27 cellular contexts compared by ENCODE assay signal in genomic region chr6:39777218-39777617, GRCh38. TPM values are rescaled to one million over a fixed set of nuclear protein-coding genes. Genes with fewer than 3 reads are reported as not detected.
DNase-seq lines count a peak whose midpoint lies in the region; ATAC-seq and TF ChIP-seq lines count a peak whose summit lies in the region.
"Had no signal": no experiment of that assay in that cellular context is flagged by ENCODE, and none has a peak within 500 bp of the region (broad histone marks: within the 10 kb centered on the region; RNA-seq: fewer than 3 reads in every experiment).

No MANE protein-coding gene starts in this region.

- H3K9me3 ChIP-seq in heart right ventricle: no peaks in the 10 kb centered on the region
- H3K9me3 ChIP-seq: BLaER1, left lung, mucosa of descending colon had no signal

- CTCF ChIA-PET in activated naive CD4-positive, alpha-beta T cell treated with anti-CD3 and anti-CD28 coated beads, Interleukin-2, amount 10 ng/mL, durations not matched to agents 7 days and 5 days (lab: Charles Lee): no interaction called here

- peak overlapping the region; percentile 58 for H3K27ac Mint-ChIP-seq in type B pancreatic cell
- no peak overlapping the region for H3K27ac Mint-ChIP-seq in activated naive CD4-positive, alpha-beta T cell treated with anti-CD3 and anti-CD28 coated beads, Interleukin-2, amount 10 ng/mL, durations not matched to agents 7 days and 5 days
- H3K27ac Mint-ChIP-seq: activated CD4-positive, alpha-beta T cell treated with anti-CD3 and anti-CD28 coated beads, Interleukin-2, amount 10 ng/mL, durations not matched to agents 7 days and 5 days; activated naive CD8-positive, alpha-beta T cell; activated T-helper 1 cell treated with anti-CD3 and anti-CD28 coated beads, Interleukin-12 subunit alpha, Interleukin-12 subunit beta, Interleukin-2, Interleukin-4 antibody, amounts not matched to agents 30 ng/mL and 10 ng/mL and 1 ng/mL, durations not matched to agents 14 hours and 24 hours and 36 hours; endodermal cell; stimulated activated naive CD8-positive, alpha-beta T cell treated with anti-CD3 and anti-CD28 coated beads, Interleukin-15, Interleukin-2, amounts not matched to agents 100 ng/mL and 50 ng/mL, for 24 hours; T-helper 17 cell had no signal

- peaks cover 21% of the 10 kb centered on the region for H3K4me1 Mint-ChIP-seq in type B pancreatic cell (ENCODE audit: unreplicated experiment)
- no peaks in the 10 kb centered on the region for H3K4me1 Mint-ChIP-seq in activated naive CD4-positive, alpha-beta T cell treated with anti-CD3 and anti-CD28 coated beads, Interleukin-2, amount 10 ng/mL, durations not matched to agents 7 days and 5 days
- H3K4me1 Mint-ChIP-seq: activated CD4-positive, alpha-beta T cell treated with anti-CD3 and anti-CD28 coated beads, Interleukin-2, amount 10 ng/mL, durations not matched to agents 7 days and 5 days; T-helper 17 cell had no signal

- intact Hi-C loops in heart right ventricle (cut with DNase I): no loop called here
- intact Hi-C loops in left cardiac atrium (cut with DNase I): no loop called here

- no peak overlapping the region for H3K4me3 Mint-ChIP-seq in type B pancreatic cell
- no peak overlapping the region for H3K4me3 Mint-ChIP-seq in activated naive CD4-positive, alpha-beta T cell treated with anti-CD3 and anti-CD28 coated beads, Interleukin-2, amount 10 ng/mL, durations not matched to agents 7 days and 5 days
- H3K4me3 Mint-ChIP-seq: activated CD4-positive, alpha-beta T cell treated with anti-CD3 and anti-CD28 coated beads, Interleukin-2, amount 10 ng/mL, durations not matched to agents 7 days and 5 days; activated naive CD8-positive, alpha-beta T cell; activated T-helper 1 cell treated with anti-CD3 and anti-CD28 coated beads, Interleukin-12 subunit alpha, Interleukin-12 subunit beta, Interleukin-2, Interleukin-4 antibody, amounts not matched to agents 30 ng/mL and 10 ng/mL and 1 ng/mL, durations not matched to agents 14 hours and 24 hours and 36 hours; endodermal cell; stimulated activated naive CD8-positive, alpha-beta T cell treated with anti-CD3 and anti-CD28 coated beads, Interleukin-15, Interleukin-2, amounts not matched to agents 100 ng/mL and 50 ng/mL, for 24 hours; T-helper 17 cell had no signal

- H3K4me3 ChIP-seq in heart right ventricle (no peak overlapping the region), rectal smooth muscle tissue (ENCODE audit: low read length) (no peak overlapping the region)
- H3K4me3 ChIP-seq: BLaER1, GM12878, left lung, mucosa of descending colon had no signal

- ATAC-seq in heart right ventricle (peak in 6 of 8 donors; percentile 11 to 39 (median 25)), left cardiac atrium (no peak)
- no peak for ATAC-seq in stimulated activated naive CD8-positive, alpha-beta T cell treated with anti-CD3 and anti-CD28 coated beads, Interleukin-15, Interleukin-2, amounts not matched to agents 100 U/mL and 50 U/mL, for 24 hours
- ATAC-seq: GM12878, left lung, mucosa of descending colon, T-helper 17 cell had no signal

- H3K36me3 ChIP-seq in heart right ventricle (no peaks in the 10 kb centered on the region), rectal smooth muscle tissue (ENCODE audit: control insufficient read depth, insufficient read depth, low read length) (no peaks in the 10 kb centered on the region)
- H3K36me3 ChIP-seq: BLaER1, left lung had no signal

- 58 to 66% methylated on average over 10 of the region's 10 CpGs for WGBS in heart right ventricle, 2 donors

- H3K27me3 Mint-ChIP-seq in type B pancreatic cell: no peaks in the 10 kb centered on the region
- H3K27me3 Mint-ChIP-seq in activated naive CD4-positive, alpha-beta T cell treated with anti-CD3 and anti-CD28 coated beads, Interleukin-2, amount 10 ng/mL, durations not matched to agents 7 days and 5 days: peaks cover 6% of the 10 kb centered on the region
- H3K27me3 Mint-ChIP-seq: activated CD4-positive, alpha-beta T cell treated with anti-CD3 and anti-CD28 coated beads, Interleukin-2, amount 10 ng/mL, durations not matched to agents 7 days and 5 days; stimulated activated naive CD8-positive, alpha-beta T cell treated with anti-CD3 and anti-CD28 coated beads, Interleukin-15, Interleukin-2, amounts not matched to agents 100 ng/mL and 50 ng/mL, for 24 hours had no signal

- peaks cover 0 to 12% (median 6%) of the 10 kb centered on the region in 9 donors for H3K4me1 ChIP-seq in heart right ventricle
- H3K4me1 ChIP-seq in rectal smooth muscle tissue (ENCODE audit: control insufficient read depth, insufficient read depth, low read length): peaks cover 10% of the 10 kb centered on the region
- H3K4me1 ChIP-seq: BLaER1, left lung had no signal

- H3K9me3 Mint-ChIP-seq in type B pancreatic cell: no peaks in the 10 kb centered on the region
- no peaks in the 10 kb centered on the region for H3K9me3 Mint-ChIP-seq in activated naive CD4-positive, alpha-beta T cell treated with anti-CD3 and anti-CD28 coated beads, Interleukin-2, amount 10 ng/mL, durations not matched to agents 7 days and 5 days
- H3K9me3 Mint-ChIP-seq: activated CD4-positive, alpha-beta T cell treated with anti-CD3 and anti-CD28 coated beads, Interleukin-2, amount 10 ng/mL, durations not matched to agents 7 days and 5 days; activated T-helper 1 cell treated with anti-CD3 and anti-CD28 coated beads, Interleukin-12 subunit alpha, Interleukin-12 subunit beta, Interleukin-2, Interleukin-4 antibody, amounts not matched to agents 30 ng/mL and 10 ng/mL and 1 ng/mL, durations not matched to agents 14 hours and 24 hours and 36 hours; endodermal cell; stimulated activated naive CD8-positive, alpha-beta T cell treated with anti-CD3 and anti-CD28 coated beads, Interleukin-15, Interleukin-2, amounts not matched to agents 100 ng/mL and 50 ng/mL, for 24 hours had no signal

- H3K27me3 ChIP-seq in heart right ventricle (no peaks in the 10 kb centered on the region), rectal smooth muscle tissue (ENCODE audit: control insufficient read depth, insufficient read depth, low read length) (no peaks in the 10 kb centered on the region)
- H3K27me3 ChIP-seq: BLaER1, left lung had no signal

- no peak overlapping the region for H3K9ac ChIP-seq in rectal smooth muscle tissue (ENCODE audit: low read length)
- H3K9ac ChIP-seq: BLaER1 had no signal

- H3K27ac ChIP-seq in heart right ventricle (peak overlapping the region in 3 of 10 donors; percentile 23 to 56 (median 33)), rectal smooth muscle tissue (ENCODE audit: low read depth, low read length) (peak overlapping the region; percentile 30)
- H3K27ac ChIP-seq: BLaER1, left lung had no signal

- H3K36me3 Mint-ChIP-seq in type B pancreatic cell: no peaks in the 10 kb centered on the region
- no peaks in the 10 kb centered on the region for H3K36me3 Mint-ChIP-seq in activated naive CD4-positive, alpha-beta T cell treated with anti-CD3 and anti-CD28 coated beads, Interleukin-2, amount 10 ng/mL, durations not matched to agents 7 days and 5 days
- H3K36me3 Mint-ChIP-seq: activated naive CD8-positive, alpha-beta T cell had no signal

- DNase-seq in heart right ventricle (no peak), left cardiac atrium (no peak), left kidney (ENCODE audit: low read depth, low spot score) (peak; percentile 76), type B pancreatic cell (ENCODE audit: extremely low spot score, unreplicated experiment) (no peak)
- DNase-seq in activated naive CD4-positive, alpha-beta T cell treated with anti-CD3 and anti-CD28 coated beads, Interleukin-2, amount 10 ng/mL, durations not matched to agents 7 days and 5 days: no peak
- no peak for DNase-seq in stimulated activated naive CD8-positive, alpha-beta T cell treated with anti-CD3 and anti-CD28 coated beads, Interleukin-15, Interleukin-2, amounts not matched to agents 100 U/mL and 50 U/mL, for 24 hours
- no peak for DNase-seq in central memory CD4-positive, alpha-beta T cell
- DNase-seq: ACHN; activated CD4-positive, alpha-beta T cell treated with anti-CD3 and anti-CD28 coated beads, Interleukin-2, amount 10 ng/mL, durations not matched to agents 7 days and 5 days; COR-L47; DMS79; endodermal cell; left lung; mucosa of descending colon; MV-4-11; NCI-H187; stimulated activated CD4-positive, alpha-beta T cell treated with anti-CD3 and anti-CD28 coated beads, Interleukin-12 subunit alpha, Interleukin-12 subunit beta, amount 100 ng/mL, for 4 hours; stimulated activated CD4-positive, alpha-beta T cell treated with anti-CD3 and anti-CD28 coated beads, Interleukin-4, amount 100 ng/mL, for 4 hours; T-helper 17 cell had no signal

- TF ChIP-seq CTCF in heart right ventricle (IDR thresholded peaks at IDR 0.05) (no peak), type B pancreatic cell (conservative IDR thresholded peaks at IDR 0.05) (no peak)

RNA-seq across cellular contexts. Expression of gene DAAM2, which starts 15.0 kb away (rescaled TPM):
- total RNA-seq in heart right ventricle (10 to 100 TPM in 9 of 10 donors, 1 to 10 TPM in 1; 7.7 to 25.9 (median 12.2) TPM), left cardiac atrium (10 to 100 TPM; 14.7 to 15.8 TPM), type B pancreatic cell (ENCODE audit: low replicate concordance) (4.4 and 22.6 TPM in 2 replicates)
- polyA plus RNA-seq in heart right ventricle: 10 to 100 TPM in 1 of 2 donors, 1 to 10 TPM in 1; 6.0 to 16.3 TPM
- total RNA-seq: activated CD4-positive, alpha-beta T cell treated with anti-CD3 and anti-CD28 coated beads, Interleukin-2, amount 10 ng/mL, durations not matched to agents 7 days and 5 days; activated T-helper 1 cell treated with anti-CD3 and anti-CD28 coated beads, Interleukin-12 subunit alpha, Interleukin-12 subunit beta, Interleukin-2, Interleukin-4 antibody, amounts not matched to agents 30 ng/mL and 10 ng/mL and 1 ng/mL, durations not matched to agents 14 hours and 24 hours and 36 hours; NCI-H460; T-helper 17 cell had no signal

RNA-seq across cellular contexts. Expression of gene KIF6, which starts 52.0 kb away (rescaled TPM):
- total RNA-seq in heart right ventricle (1 to 10 TPM in 1 of 10 donors, under 1 TPM in 8, not detected in 1; 0.28 to 1.6 (median 0.45) TPM), left cardiac atrium (under 1 TPM; 0.15 to 0.31 TPM), type B pancreatic cell (ENCODE audit: low replicate concordance) (0.79 and 3.3 TPM in 2 replicates)
- under 1 TPM in 1 of 2 donors, not detected in 1; 0.01 TPM for polyA plus RNA-seq in heart right ventricle
- total RNA-seq: activated CD4-positive, alpha-beta T cell treated with anti-CD3 and anti-CD28 coated beads, Interleukin-2, amount 10 ng/mL, durations not matched to agents 7 days and 5 days; NCI-H460; pulmonary artery endothelial cell had no signal

Comparison
In these comparisons a context has a peak if more than half of its experiments do, and no peak if none do; other contexts are left out.
1. ATAC-seq: peak in heart right ventricle (6 of 8); none in left cardiac atrium (0 of 2) and stimulated activated naive CD8-positive, alpha-beta T cell treated with anti-CD3 and anti-CD28 coated beads, Interleukin-15, Interleukin-2, amounts not matched to agents 100 U/mL and 50 U/mL, for 24 hours (single experiment).